In the genomic region with DNA sequence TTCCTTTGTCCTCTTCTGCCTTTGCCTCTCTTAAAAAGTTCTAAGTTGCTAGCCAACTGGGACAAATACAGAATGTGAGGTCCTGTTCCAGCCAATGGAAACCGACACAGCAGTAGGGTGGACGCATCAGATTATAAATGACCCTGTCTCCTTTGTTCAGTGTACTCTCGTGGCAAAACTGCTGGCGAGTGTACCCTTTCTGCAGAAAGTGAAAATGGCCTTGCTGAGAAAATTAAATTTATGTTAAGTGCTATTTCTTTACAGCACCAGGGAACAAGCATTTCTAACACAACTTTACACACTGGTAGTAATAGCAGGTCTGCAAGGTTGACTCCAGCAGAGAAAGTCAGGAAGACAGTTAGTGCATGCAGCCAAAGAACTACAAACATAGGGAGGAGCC, we compare ENCODE assay signal across 4 cellular contexts. TPM values are rescaled to one million over a fixed set of nuclear protein-coding genes. Genes with fewer than 3 reads are reported as not detected.
"Had no signal": no experiment of that assay in that cellular context is flagged by ENCODE, and none has a peak within 500 bp of the region (broad histone marks: within the 10 kb centered on the region; RNA-seq: fewer than 3 reads in every experiment).

No MANE protein-coding gene starts in this region.

RNA-seq across cellular contexts. Expression of a gene that starts 35.0 kb away (rescaled TPM):
- total RNA-seq: IMR-90, LHCN-M2, MCF 10A, PC-3 had no signal
- polyA plus RNA-seq: IMR-90 had no signal
